In the genomic region with DNA sequence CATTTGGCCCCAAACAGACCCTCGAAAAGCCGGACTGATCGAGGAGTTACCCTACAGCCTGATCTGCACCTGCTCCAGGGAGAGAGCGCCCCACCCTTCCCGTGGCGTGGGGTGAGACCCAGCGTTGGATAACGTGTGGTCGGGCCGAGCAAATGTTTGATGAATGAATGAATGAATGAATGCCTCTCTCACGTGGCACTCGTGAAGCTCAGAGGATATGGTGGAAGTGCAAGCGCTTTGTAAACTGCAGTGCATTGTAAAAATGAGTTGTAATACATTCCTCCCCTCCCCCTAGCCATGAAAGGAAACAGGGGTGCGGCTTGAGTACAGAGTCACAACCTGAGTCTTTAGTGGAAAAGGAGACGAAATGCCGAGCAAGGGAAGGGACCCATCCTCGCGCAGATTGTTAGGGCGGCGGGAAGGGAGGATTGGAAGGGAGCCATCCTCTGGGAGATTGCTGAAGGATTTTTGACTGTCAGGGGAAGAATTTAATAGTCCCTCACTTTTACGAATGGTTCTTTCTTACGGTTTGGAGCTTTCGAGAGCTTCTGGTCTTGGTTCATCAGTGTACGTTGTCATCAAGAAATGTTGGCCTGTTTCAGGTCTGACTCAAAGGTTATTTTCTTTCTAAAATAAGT, we compare ENCODE assay signal across 8 cellular contexts. TPM values are rescaled to one million over a fixed set of nuclear protein-coding genes. Genes with fewer than 3 reads are reported as not detected.
DNase-seq lines count a peak whose midpoint lies in the region; TF ChIP-seq lines count a peak whose summit lies in the region.

No MANE protein-coding gene starts in this region.

- H3K27me3 Mint-ChIP-seq in nephron progenitor cell (ENCODE audit: low read depth, poor library complexity) = peaks cover 6% of the 10 kb centered on the region

- no peaks in the 10 kb centered on the region for H3K27me3 ChIP-seq in H7 (ENCODE audit: control insufficient read depth, insufficient read depth, low read length)

- H3K36me3 Mint-ChIP-seq in nephron progenitor cell (ENCODE audit: low read depth) = peaks cover 17% of the 10 kb centered on the region

- peak overlapping the region; percentile 99 for H3K4me3 Mint-ChIP-seq in nephron progenitor cell

- H3K36me3 ChIP-seq in H7 (replicated peaks; ENCODE audit: control insufficient read depth, insufficient read depth, low read length) = no peaks in the 10 kb centered on the region

- peak; percentile 74 for DNase-seq in NK-92 treated with Interleukin-12 subunit alpha and Interleukin-12 subunit beta, amount 100 ng/mL, for 24 hours (lab: John Stamatoyannopoulos, UW)
- DNase-seq in NK-92 (lab: John Stamatoyannopoulos, UW; ENCODE audit: unreplicated experiment) (no peak), H7 (peak; percentile 57), Kasumi-1 (lab: John Stamatoyannopoulos, UW) (peak; percentile 57 to 62), fibroblast of gingiva (ENCODE audit: low read depth) (peak; percentile 13), nephron progenitor cell (peak; percentile 27), Ammon's horn (ENCODE audit: low spot score) (no peak)
- DNase-seq in activated CD4-positive, alpha-beta T cell treated with anti-CD3 and anti-CD28 coated beads, Interleukin-2, amount 50 U/mL, for 1 hour = peak; percentile 62

- no peak for TF ChIP-seq CTCF in nephron progenitor cell (IDR thresholded peaks at IDR 0.05)

- H3K27ac Mint-ChIP-seq in nephron progenitor cell = peak overlapping the region; percentile 99

- H3K4me1 Mint-ChIP-seq in nephron progenitor cell = peaks cover 57% of the 10 kb centered on the region

- H3K4me3 ChIP-seq in H7 (ENCODE audit: insufficient read depth, low read depth, low read length) = peak overlapping the region; percentile 98

- H3K9me3 Mint-ChIP-seq in nephron progenitor cell = no peaks in the 10 kb centered on the region

RNA-seq across cellular contexts. Expression of gene FBXW7, which starts 0.8 kb away (rescaled TPM):
- 12.7 and 22.7 TPM in 2 replicates for total RNA-seq in H7 (2014; rRNA removed; shearing (Covaris generic))

Comparison
In these comparisons a context has a peak if more than half of its experiments do, and no peak if none do; other contexts are left out.
1. DNase-seq: peak in NK-92 treated with Interleukin-12 subunit alpha and Interleukin-12 subunit beta, amount 100 ng/mL, for 24 hours (single experiment), H7 (single experiment), Kasumi-1 (2 of 2), activated CD4-positive, alpha-beta T cell treated with anti-CD3 and anti-CD28 coated beads, Interleukin-2, amount 50 U/mL, for 1 hour (single experiment), fibroblast of gingiva (single experiment) and nephron progenitor cell (single experiment); none in NK-92 (single experiment) and Ammon's horn (single experiment).